In genomic region chr5:109290231-109290630, GRCh38 we compare ENCODE assay signal across 27 cellular contexts.
"Had no signal": no experiment of that assay in that cellular context is flagged by ENCODE, and none has a peak within 500 bp of the region (broad histone marks: within the 10 kb centered on the region; RNA-seq: fewer than 3 reads in every experiment).

No MANE protein-coding gene starts in this region.

- H3K9me3 ChIP-seq: colonic mucosa, gastrocnemius medialis had no signal

- H3K36me3 ChIP-seq: colonic mucosa, esophagus muscularis mucosa, esophagus squamous epithelium, gastrocnemius medialis, heart left ventricle, heart right ventricle had no signal

- FAIRE-seq: colon, endometrium, endothelial cell of umbilical vein, frontal cortex had no signal

- H3K4me3 ChIP-seq: colonic mucosa, coronary artery, dorsolateral prefrontal cortex, esophagus muscularis mucosa, esophagus squamous epithelium, gastrocnemius medialis, gastroesophageal sphincter, heart left ventricle, heart right ventricle had no signal

- H3K27me3 ChIP-seq: colonic mucosa, dorsolateral prefrontal cortex, esophagus muscularis mucosa, esophagus squamous epithelium, gastrocnemius medialis, gastroesophageal sphincter, heart left ventricle, heart right ventricle had no signal

- DNase-seq: colonic mucosa; cortex of kidney; dermis blood vessel endothelial cell; dorsolateral prefrontal cortex; effector CD4-positive, alpha-beta T cell; effector CD8-positive, alpha-beta T cell; effector memory CD4-positive, alpha-beta T cell; effector memory CD8-positive, alpha-beta T cell; endodermal cell; erythroblast; esophagus squamous epithelium; foreskin fibroblast; foreskin keratinocyte; foreskin melanocyte; gastrocnemius medialis; glutamatergic neuron; head of caudate nucleus; heart left ventricle; heart right ventricle had no signal

- H3K4me1 ChIP-seq: colonic mucosa, esophagus muscularis mucosa, esophagus squamous epithelium, foreskin keratinocyte, gastrocnemius medialis, gastroesophageal sphincter, heart left ventricle, heart right ventricle had no signal

- H3K27ac ChIP-seq: colonic mucosa, coronary artery, dorsolateral prefrontal cortex, epithelial cell of prostate, esophagus muscularis mucosa, esophagus squamous epithelium, foreskin keratinocyte, gastrocnemius medialis, gastroesophageal sphincter, heart left ventricle, heart right ventricle had no signal
